8 cellular contexts compared by ENCODE assay signal in the genomic region with DNA sequence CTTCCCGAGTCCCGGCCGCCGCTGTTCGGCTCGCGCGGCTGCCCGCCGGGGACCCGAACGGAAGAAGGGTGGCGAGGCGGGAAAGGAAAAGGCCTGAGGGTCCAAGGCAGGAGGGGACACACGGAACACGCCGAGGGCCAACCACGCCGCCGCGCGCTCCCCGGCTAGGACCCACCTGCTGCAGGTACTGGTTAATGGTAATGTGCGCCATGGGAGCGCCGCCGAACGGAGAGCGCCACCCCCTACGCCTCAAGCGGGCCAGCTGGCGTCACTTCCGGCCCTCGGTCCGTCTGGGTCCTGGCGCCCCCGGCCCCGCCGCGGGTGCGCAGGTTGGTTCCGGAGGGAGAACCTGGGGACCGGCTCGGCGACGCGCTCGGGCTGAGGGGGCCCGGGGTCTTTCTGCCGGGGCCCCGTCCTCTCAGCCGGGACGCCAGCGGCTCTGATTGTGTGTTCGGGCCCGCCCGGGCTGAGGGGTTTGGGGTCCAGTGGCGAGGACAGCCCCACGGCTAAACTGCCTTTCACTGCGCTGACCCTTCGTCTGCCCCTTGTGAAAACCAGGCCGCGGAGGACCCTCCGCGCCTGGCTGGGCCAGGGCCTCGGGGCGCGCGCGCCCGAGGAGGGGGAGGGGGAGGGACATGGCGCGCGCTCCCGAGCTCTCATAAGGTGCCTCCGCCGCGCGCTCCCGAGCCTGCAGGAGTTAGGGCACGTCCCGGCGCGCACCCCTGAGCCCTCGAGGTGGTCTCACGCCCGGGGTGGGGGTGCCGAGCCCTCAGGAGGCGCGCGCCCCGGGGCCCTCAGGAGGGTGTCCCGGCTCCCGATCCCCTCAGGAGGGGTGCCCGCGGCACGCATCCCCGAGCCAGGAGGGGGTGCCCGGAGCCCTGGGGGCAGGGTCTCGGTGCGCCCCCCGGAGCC. TPM values are rescaled to one million over a fixed set of nuclear protein-coding genes. Genes with fewer than 3 reads are reported as not detected.
DNase-seq lines count a peak whose midpoint lies in the region; ATAC-seq, FAIRE-seq and TF ChIP-seq lines count a peak whose summit lies in the region.

A gene (minus strand): TSS at position 246 of the 912 bp plus-strand sequence. CDS start 35 bp downstream, at position 211.

- peaks cover 6 to 19% of the 10 kb centered on the region in 2 donors for H3K4me1 ChIP-seq in kidney (ENCODE audit: control insufficient read depth in 1 of 2, insufficient read depth in 1 of 2, low read depth in 1 of 2, low read length in 2 of 2)

- DNase-seq in AG09309 (ENCODE audit: low read depth) (peak; percentile 37), NCI-H345 (lab: John Stamatoyannopoulos, UW) (peak; percentile 93), cerebellar nuclear complex (lab: John Stamatoyannopoulos, UW) (peak; percentile 18 to 58), kidney (peak; percentile 96)
- peak; percentile 92 for DNase-seq in activated CD4-positive, CD25-positive, alpha-beta regulatory T cell treated with anti-CD3 and anti-CD28 coated beads, Interleukin-2, amount 50 U/mL, for 72 hours
- DNase-seq in stimulated activated CD4-positive, alpha-beta T cell treated with anti-CD3 and anti-CD28 coated beads, Interleukin-15, amount 100 ng/mL, for 24 hours = peak; percentile 91

- H3K4me3 ChIP-seq in AG09309 (ENCODE audit: control insufficient read depth, low read depth, low read length) = peak within 1 kb of the TSS; percentile 82
- H3K4me3 ChIP-seq in kidney (ENCODE audit: low read length in 2 of 2) = peak within 1 kb of the TSS; percentile 87 to 96

- TF ChIP-seq CTCF in AG09309 (IDR thresholded peaks at IDR 0.05; ENCODE audit: control insufficient read depth, insufficient read depth, low read depth, low read length, missing control alignments) = no peak
- TF ChIP-seq CTCF in kidney (IDR thresholded peaks at IDR 0.05; ENCODE audit: borderline replicate concordance, extremely low read depth, insufficient read depth) = peak; percentile 13

- peak; percentile 73 for ATAC-seq in HG03175 (IDR thresholded peaks at IDR 0.05; ENCODE audit: unreplicated experiment)

- in situ Hi-C loops in GM18951 (cut with MboI; ENCODE audit: low sequenced_read_pairs, unreplicated experiment) = no loop called here

- H3K27ac ChIP-seq in kidney (ENCODE audit: low read depth in 2 of 2, low read length in 2 of 2) = peak within 1 kb of the TSS; percentile 97 to 98

- intact Hi-C loops in kidney (cut with DNase I) = no loop called here

- no peaks in the 10 kb centered on the region for H3K9me3 ChIP-seq in kidney (ENCODE audit: control insufficient read depth in 1 of 2, low read length in 2 of 2)

- H3K36me3 ChIP-seq in kidney (ENCODE audit: control insufficient read depth in 1 of 2, insufficient read depth in 2 of 2, low read length in 2 of 2) = no peaks in the 10 kb centered on the region

- peak; percentile 82 for TF ChIP-seq POLR2A in GM18951 (IDR thresholded peaks at IDR 0.05; ENCODE audit: extremely low read depth, insufficient read depth, insufficient read length)

- no peak for FAIRE-seq in kidney (lab: Jason Lieb, UNC)

- peak within 1 kb of the TSS; percentile 77 to 86 for H3K9ac ChIP-seq in kidney (ENCODE audit: low read length in 2 of 2)

RNA-seq across cellular contexts. Expression of the gene that starts here (rescaled TPM):
- total RNA-seq in kidney = 34.9 TPM
- 22.9 TPM for polyA plus RNA-seq in kidney (ENCODE audit: insufficient read depth, low read depth, low replicate concordance)

Comparison
In these comparisons a context has a peak if more than half of its experiments do, and no peak if none do; other contexts are left out.
1. Peak in every context shown above with its lines: DNase-seq, ATAC-seq, H3K4me3 ChIP-seq and H3K27ac ChIP-seq.
2. DNase-seq: peak in every context shown above with its lines; median percentile 96 in kidney; 93 in NCI-H345; 92 in activated CD4-positive, CD25-positive, alpha-beta regulatory T cell treated with anti-CD3 and anti-CD28 coated beads, Interleukin-2, amount 50 U/mL, for 72 hours; 91 in stimulated activated CD4-positive, alpha-beta T cell treated with anti-CD3 and anti-CD28 coated beads, Interleukin-15, amount 100 ng/mL, for 24 hours; 38 in cerebellar nuclear complex; 37 in AG09309.